Comparison of ENCODE assay signal across 24 cellular contexts in the genomic region with DNA sequence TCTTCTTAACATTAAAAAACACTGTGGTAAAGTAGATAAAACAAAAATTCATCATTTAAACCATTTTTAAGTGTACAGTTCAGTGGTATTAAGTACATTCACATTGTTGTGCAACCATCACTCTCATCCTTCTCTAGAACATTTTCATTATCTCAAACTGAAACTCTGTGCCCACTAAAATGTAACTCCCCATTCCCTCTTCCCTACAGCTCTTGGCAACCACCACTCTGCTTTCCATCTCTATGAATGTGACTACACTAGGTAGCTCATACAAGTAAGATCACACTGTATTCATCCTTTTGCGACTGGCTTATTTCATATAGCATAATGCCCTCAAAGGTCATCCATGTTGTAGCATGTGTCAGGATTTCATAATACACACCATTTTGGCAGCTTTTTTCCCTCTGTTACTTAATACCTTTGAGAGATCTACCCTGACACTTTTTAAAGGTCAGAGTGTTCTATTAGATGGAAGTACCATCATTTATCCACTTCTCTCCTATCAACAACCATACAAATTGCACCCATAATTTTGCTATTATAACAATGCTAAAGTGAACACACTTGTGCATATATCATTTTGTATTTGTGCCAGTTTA. TPM values are rescaled to one million over a fixed set of nuclear protein-coding genes. Genes with fewer than 3 reads are reported as not detected.
DNase-seq lines count a peak whose midpoint lies in the region; ATAC-seq and TF ChIP-seq lines count a peak whose summit lies in the region.
"Had no signal": no experiment of that assay in that cellular context is flagged by ENCODE, and none has a peak within 500 bp of the region (broad histone marks: within the 10 kb centered on the region; RNA-seq: fewer than 3 reads in every experiment).

No MANE protein-coding gene starts in this region.

- DNase-seq in Right ventricle myocardium inferior (ENCODE audit: missing footprints) (no peak), heart left ventricle (no peak), adipocyte (ENCODE audit: low read depth) (peak; percentile 16), iris pigment epithelial cell (ENCODE audit: low read depth) (peak; percentile 28)
- DNase-seq in stimulated activated CD4-positive, alpha-beta T cell treated with anti-CD3 and anti-CD28 coated beads, Interleukin-2, amount 100 ng/mL, for 24 hours, result no peak
- DNase-seq: C1 segment of cervical spinal cord; CD4-positive, alpha-beta memory T cell; COR-L47; DMS53; H7; Kasumi-1; MV-4-11; NCI-H1105; NCI-H1436 treated with DMSO at 0.1 percent for 48 hours; NCI-H187 treated with DMSO at 0.1 percent for 48 hours; NCI-H2171 treated with DMSO at 0.1 percent for 48 hours; NCI-H524 treated with DMSO at 0.1 percent for 48 hours; NCI-H774; PC-3; SHP77 had no signal

- H3K36me3 ChIP-seq in heart left ventricle (no peaks in the 10 kb centered on the region), adipocyte (ENCODE audit: control insufficient read depth, insufficient read depth, low read length, severe bottlenecking) (no peaks in the 10 kb centered on the region)

- WGBS in heart left ventricle, 4 donors, result 92 to 94% (median 94%) methylated on average over 1 of the region's 1 CpG

- no peaks in the 10 kb centered on the region for H3K9me3 ChIP-seq in heart left ventricle
- H3K9me3 ChIP-seq in adipocyte (ENCODE audit: control insufficient read depth, low read length), result no peaks in the 10 kb centered on the region

- H3K9ac ChIP-seq in adipocyte (ENCODE audit: low read length), result no peak overlapping the region
- H3K9ac ChIP-seq: GM23248 had no signal

- H3K27me3 ChIP-seq in heart left ventricle (no peaks in the 10 kb centered on the region), adipocyte (replicated peaks; ENCODE audit: control insufficient read depth, insufficient read depth, low read length) (peaks cover 18% of the 10 kb centered on the region)

- H3K4me3 ChIP-seq in heart left ventricle (no peak overlapping the region), adipocyte (ENCODE audit: low read length) (no peak overlapping the region)
- H3K4me3 ChIP-seq: GM23248, K562 had no signal

- ATAC-seq in Right ventricle myocardium inferior (peak; percentile 67), heart left ventricle (no peak), HG03135 (IDR thresholded peaks at IDR 0.05; ENCODE audit: unreplicated experiment) (no peak), HG03097 (IDR thresholded peaks at IDR 0.05; ENCODE audit: low FRiP score, unreplicated experiment) (no peak)
- ATAC-seq: K562, PC-3 had no signal

- intact Hi-C loops in Right ventricle myocardium inferior (cut with DNase I) (loop anchor here (5.0 kb wide), 2 partner anchors 244 to 266 kb away; no protein-coding TSS in a partner anchor), heart left ventricle (cut with DNase I) (loop anchor here in 6 of 10 donors (5.0 kb wide), 4 partner anchors 121 to 266 kb away; no protein-coding TSS in a partner anchor)

- no peak overlapping the region for H3K27ac ChIP-seq in heart left ventricle
- H3K27ac ChIP-seq: GM23248 had no signal

- no peak for TF ChIP-seq POLR2A in heart left ventricle (IDR thresholded peaks at IDR 0.05)

- TF ChIP-seq CTCF in heart left ventricle (IDR thresholded peaks at IDR 0.05), result no peak

- H3K4me1 ChIP-seq in heart left ventricle, result peaks cover 0 to 11% (median 0%) of the 10 kb centered on the region in 12 donors
- H3K4me1 ChIP-seq in adipocyte (ENCODE audit: control insufficient read depth, insufficient read depth, low read length), result peaks cover 10% of the 10 kb centered on the region

RNA-seq across cellular contexts. Expression of gene FRMD4B, which starts 42.9 kb away (rescaled TPM):
- total RNA-seq in Right ventricle myocardium inferior (16.0 TPM), heart left ventricle (10 to 100 TPM in 7 of 9 donors, 1 to 10 TPM in 2; 7.2 to 42.8 (median 11.4) TPM)
- 1 to 10 TPM; 3.4 to 4.5 TPM for polyA plus RNA-seq in heart left ventricle
- total RNA-seq: GM23248 had no signal
- polyA plus RNA-seq: GM23248 had no signal

Comparison
In these comparisons a context has a peak if more than half of its experiments do, and no peak if none do; other contexts are left out.
1. DNase-seq: peak in adipocyte (single experiment) and iris pigment epithelial cell (single experiment); none in Right ventricle myocardium inferior (single experiment), heart left ventricle (0 of 5) and stimulated activated CD4-positive, alpha-beta T cell treated with anti-CD3 and anti-CD28 coated beads, Interleukin-2, amount 100 ng/mL, for 24 hours (0 of 2).